15 cellular contexts compared by ENCODE assay signal in the genomic region with DNA sequence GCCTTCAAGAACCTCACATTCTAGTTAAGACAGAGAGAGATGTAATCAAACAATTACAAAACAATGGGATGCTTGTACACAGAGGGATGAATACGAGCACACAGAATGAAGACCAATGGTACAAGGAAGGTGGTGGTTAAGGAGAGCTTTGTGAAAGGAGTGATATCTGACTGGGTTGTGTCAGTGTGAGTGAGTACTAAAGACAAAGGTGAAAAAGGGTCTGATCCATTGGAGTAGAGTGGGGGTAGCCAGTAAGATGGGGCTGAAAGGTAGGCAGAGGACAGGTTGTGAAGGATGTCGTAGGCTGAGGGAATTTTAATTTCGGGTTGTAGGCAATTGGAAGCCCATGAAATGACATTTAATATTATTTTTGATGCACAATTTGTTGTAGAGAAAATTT. TPM values are rescaled to one million over a fixed set of nuclear protein-coding genes. Genes with fewer than 3 reads are reported as not detected.
DNase-seq lines count a peak whose midpoint lies in the region; ATAC-seq and TF ChIP-seq lines count a peak whose summit lies in the region.
"Had no signal": no experiment of that assay in that cellular context is flagged by ENCODE, and none has a peak within 500 bp of the region (broad histone marks: within the 10 kb centered on the region; RNA-seq: fewer than 3 reads in every experiment).

No MANE protein-coding gene starts in this region.

- H3K36me3 ChIP-seq in GM23338 (ENCODE audit: insufficient read depth): peaks cover 15% of the 10 kb centered on the region; the same call in 1 of the 2 replicates
- peaks cover 56% of the 10 kb centered on the region for H3K36me3 ChIP-seq in mesodermal cell (ENCODE audit: control insufficient read depth, insufficient read depth, low read length)

- H3K27me3 Mint-ChIP-seq in GM23338 (ENCODE audit: insufficient read depth, low read depth, poor library complexity): peaks cover 1% of the 10 kb centered on the region
- H3K27me3 Mint-ChIP-seq in WTC11 (ENCODE audit: low read depth): no peaks in the 10 kb centered on the region
- peaks cover 2% of the 10 kb centered on the region for H3K27me3 Mint-ChIP-seq in endothelial cell (ENCODE audit: unreplicated experiment)
- H3K27me3 Mint-ChIP-seq in activated CD8-positive, alpha-beta T cell treated with anti-CD3 and anti-CD28 coated beads for 36 hours: no peaks in the 10 kb centered on the region
- H3K27me3 Mint-ChIP-seq: B cell; CD4-positive, alpha-beta T cell had no signal

- POLR2A ChIA-PET in WTC11 (lab: Charles Lee): interaction anchor here (1.3 kb wide), 1 partner anchor 78 kb away, joined by 3 read pairs; no protein-coding TSS in a partner anchor
- POLR2A ChIA-PET in activated CD8-positive, alpha-beta T cell treated with anti-CD3 and anti-CD28 coated beads for 36 hours (lab: Charles Lee): interaction anchor here (1.3 kb wide), 1 partner anchor 10 kb away, joined by 6 read pairs; a partner anchor contains a TSS

- H3K4me1 Mint-ChIP-seq in GM23338: peaks cover 29% of the 10 kb centered on the region
- peaks cover 42% of the 10 kb centered on the region for H3K4me1 Mint-ChIP-seq in WTC11
- peaks cover 51% of the 10 kb centered on the region for H3K4me1 Mint-ChIP-seq in endothelial cell (ENCODE audit: unreplicated experiment)
- peaks cover 11% of the 10 kb centered on the region for H3K4me1 Mint-ChIP-seq in activated CD8-positive, alpha-beta T cell treated with anti-CD3 and anti-CD28 coated beads for 36 hours (ENCODE audit: low read depth)

- peaks cover 52% of the 10 kb centered on the region for H3K4me1 ChIP-seq in GM23338 (ENCODE audit: insufficient read depth)
- H3K4me1 ChIP-seq in mesodermal cell (ENCODE audit: control insufficient read depth, insufficient read depth, low read length, poor library complexity, severe bottlenecking): peaks cover 8% of the 10 kb centered on the region

- H3K27ac Mint-ChIP-seq in GM23338: no peak overlapping the region
- peak overlapping the region; percentile 70 for H3K27ac Mint-ChIP-seq in WTC11
- peak overlapping the region; percentile 89 for H3K27ac Mint-ChIP-seq in endothelial cell (ENCODE audit: unreplicated experiment)
- H3K27ac Mint-ChIP-seq in activated CD8-positive, alpha-beta T cell treated with anti-CD3 and anti-CD28 coated beads for 36 hours: no peak overlapping the region
- H3K27ac Mint-ChIP-seq: B cell; CD4-positive, alpha-beta T cell had no signal

- H2AFZ ChIP-seq in GM23338: no peak overlapping the region
- H2AFZ ChIP-seq: GM23248 had no signal

- intact Hi-C loops in activated CD8-positive, alpha-beta T cell treated with anti-CD3 and anti-CD28 coated beads for 36 hours (cut with micrococcal nuclease): no loop called here

- no peaks in the 10 kb centered on the region for H3K9me2 ChIP-seq in GM23338 (ENCODE audit: insufficient read depth)

- peaks cover 12% of the 10 kb centered on the region for H3K79me2 ChIP-seq in GM23338 (replicated peaks; ENCODE audit: insufficient read depth)

- H3K27me3 ChIP-seq in GM23338 (ENCODE audit: insufficient read depth): no peaks in the 10 kb centered on the region

- H3K9me3 Mint-ChIP-seq in GM23338 (no peaks in the 10 kb centered on the region), WTC11 (no peaks in the 10 kb centered on the region), endothelial cell (ENCODE audit: unreplicated experiment) (no peaks in the 10 kb centered on the region)
- H3K9me3 Mint-ChIP-seq in activated CD8-positive, alpha-beta T cell treated with anti-CD3 and anti-CD28 coated beads for 36 hours: no peaks in the 10 kb centered on the region
- H3K9me3 Mint-ChIP-seq: CD4-positive, alpha-beta T cell; H9 had no signal

- no peak for DNase-seq in GM23338 (ENCODE audit: low spot score)
- no peak for DNase-seq in WTC11 (ENCODE audit: low spot score)
- no peak for DNase-seq in endothelial cell (ENCODE audit: low spot score)
- no peak for DNase-seq in NAMALWA (ENCODE audit: low spot score)
- DNase-seq in activated CD8-positive, alpha-beta T cell treated with anti-CD3 and anti-CD28 coated beads for 36 hours: no peak
- DNase-seq in NCI-H1105 treated with DMSO at 0.1 percent for 48 hours (lab: John Stamatoyannopoulos, UW): no peak
- DNase-seq: C1 segment of cervical spinal cord; Calu3; CD4-positive, alpha-beta T cell; DMS 273 treated with DMSO at 0.1 percent for 48 hours; DMS79; GM23248; H9 had no signal

- H3K4me3 Mint-ChIP-seq in GM23338 (no peak overlapping the region), WTC11 (no peak overlapping the region), endothelial cell (ENCODE audit: unreplicated experiment) (no peak overlapping the region)
- no peak overlapping the region for H3K4me3 Mint-ChIP-seq in activated CD8-positive, alpha-beta T cell treated with anti-CD3 and anti-CD28 coated beads for 36 hours
- H3K4me3 Mint-ChIP-seq: B cell; CD4-positive, alpha-beta T cell; H9 had no signal

- peak overlapping the region; percentile 65 for H3K4me2 ChIP-seq in GM23338

- H3K4me3 ChIP-seq in GM23338 (no peak overlapping the region), mesodermal cell (ENCODE audit: extremely low read depth, insufficient read depth, low read length, poor library complexity, severe bottlenecking) (no peak overlapping the region)
- H3K4me3 ChIP-seq: GM23248 had no signal

- no peak for TF ChIP-seq CTCF in GM23338 (conservative IDR thresholded peaks at IDR 0.05; ENCODE audit: low read depth in 2 of 2)
- TF ChIP-seq CTCF in WTC11 (IDR thresholded peaks at IDR 0.05): no peak
- no peak for TF ChIP-seq CTCF in endothelial cell (IDR thresholded peaks at IDR 0.05; ENCODE audit: unreplicated experiment)
- TF ChIP-seq CTCF in activated CD8-positive, alpha-beta T cell treated with anti-CD3 and anti-CD28 coated beads for 36 hours (IDR thresholded peaks at IDR 0.05): no peak

- H3K36me3 Mint-ChIP-seq in GM23338 (ENCODE audit: low read depth) (peaks cover 26% of the 10 kb centered on the region), WTC11 (peaks cover 21% of the 10 kb centered on the region), endothelial cell (ENCODE audit: low read depth, unreplicated experiment) (peaks cover 34% of the 10 kb centered on the region)
- peaks cover 38% of the 10 kb centered on the region for H3K36me3 Mint-ChIP-seq in activated CD8-positive, alpha-beta T cell treated with anti-CD3 and anti-CD28 coated beads for 36 hours (ENCODE audit: low read depth)

- no peaks in the 10 kb centered on the region for H3K9me3 ChIP-seq in mesodermal cell (ENCODE audit: control insufficient read depth, low read length)

- CTCF ChIA-PET in WTC11 (lab: Charles Lee): interaction anchor here (1.4 kb wide), 1 partner anchor 96 kb away, joined by 9 read pairs; no protein-coding TSS in a partner anchor
- CTCF ChIA-PET in activated CD8-positive, alpha-beta T cell treated with anti-CD3 and anti-CD28 coated beads for 36 hours (lab: Charles Lee): no interaction called here

- H3F3A ChIP-seq in GM23338 (replicated peaks; ENCODE audit: low read depth): no peaks in the 10 kb centered on the region; the same call in 1 of the 2 replicates

- H3K27ac ChIP-seq in GM23338 (ENCODE audit: low read depth) (peak overlapping the region; percentile 79), mesodermal cell (ENCODE audit: low read depth, low read length, severe bottlenecking) (peak overlapping the region; percentile 80)
- H3K27ac ChIP-seq: GM23248 had no signal

- no peaks in the 10 kb centered on the region for H4K20me1 ChIP-seq in GM23338 (replicated peaks; ENCODE audit: insufficient read depth)

- 92 to 100% methylated on average over 1 to 2 of the region's 3 CpGs for WGBS in mesodermal cell (ENCODE audit: insufficient coverage in 2 of 2), 2 experiments

- ATAC-seq in GM23338: no peak; the same call in 2 of the 3 replicates
- peak; percentile 25; the same call in 1 of the 2 replicates for ATAC-seq in WTC11
- ATAC-seq in activated CD8-positive, alpha-beta T cell treated with anti-CD3 and anti-CD28 coated beads for 36 hours: no peak

TF ChIP-seq in GM23338, 12 proteins besides CTCF, POLR2A, EP300 and RAD21 (continues in another document):
- no peak for TF ChIP-seq EZH2phosphoT487 (IDR thresholded peaks at IDR 0.05; ENCODE audit: unreplicated experiment)

RNA-seq across cellular contexts. Expression of a gene that starts 9.9 kb away (rescaled TPM):
- 9.3 and 9.9 TPM in 2 replicates for total RNA-seq in GM23338 (2014; rRNA removed; shearing (Covaris generic))
- 23.2 and 25.5 TPM in 2 replicates for polyA plus RNA-seq in GM23338 (2016; fragmentation: Nextera tagmentation; extraction: Ambion mirVana)
- total RNA-seq in WTC11 (2021) (11.4 to 14.3 TPM (median 13.1 TPM) in 3 replicates), endothelial cell (ENCODE audit: unreplicated experiment) (22.2 TPM)
- 24.0 TPM for polyA plus RNA-seq in mesodermal cell (2013, experiment 1 of 2)
- 22.6 TPM for polyA plus RNA-seq in mesodermal cell (2013, experiment 2 of 2)
- 10 to 100 TPM; 24.3 to 28.6 TPM for total RNA-seq in activated CD8-positive, alpha-beta T cell treated with anti-CD3 and anti-CD28 coated beads for 36 hours

RNA-seq across cellular contexts. Expression of a gene that starts 9.9 kb away (rescaled TPM):
- 31.5 and 32.7 TPM in 2 replicates for total RNA-seq in GM23338 (2014; rRNA removed; shearing (Covaris generic))
- 25.1 and 27.8 TPM in 2 replicates for polyA plus RNA-seq in GM23338 (2016; fragmentation: Nextera tagmentation; extraction: Ambion mirVana)
- total RNA-seq in WTC11 (2021) (36.1 to 42.3 TPM (median 38.8 TPM) in 3 replicates), endothelial cell (ENCODE audit: unreplicated experiment) (40.3 TPM)
- 30.1 TPM for polyA plus RNA-seq in mesodermal cell (2013, experiment 1 of 2)
- polyA plus RNA-seq in mesodermal cell (2013, experiment 2 of 2): 29.4 TPM
- 10 to 100 TPM; 69.8 to 76.0 TPM for total RNA-seq in activated CD8-positive, alpha-beta T cell treated with anti-CD3 and anti-CD28 coated beads for 36 hours

RNA-seq across cellular contexts. Expression of a gene that starts 26.0 kb away (rescaled TPM):
- total RNA-seq in GM23338 (2014; rRNA removed; shearing (Covaris generic)): 1.0 and 1.3 TPM in 2 replicates
- polyA plus RNA-seq in GM23338 (2016; fragmentation: Nextera tagmentation; extraction: Ambion mirVana): 1.2 and 1.3 TPM in 2 replicates
- total RNA-seq in WTC11 (2021) (0.71 to 1.5 TPM (median 1.5 TPM) in 3 replicates), endothelial cell (ENCODE audit: unreplicated experiment) (6.0 TPM)
- polyA plus RNA-seq in mesodermal cell (2013, experiment 1 of 2): 0.33 TPM
- polyA plus RNA-seq in mesodermal cell (2013, experiment 2 of 2): 0.25 TPM
- under 1 TPM; 0.07 to 0.22 TPM for total RNA-seq in activated CD8-positive, alpha-beta T cell treated with anti-CD3 and anti-CD28 coated beads for 36 hours
- total RNA-seq: B cell; CD4-positive, alpha-beta T cell; GM23248 had no signal
- polyA plus RNA-seq: GM23248 had no signal

Comparison
In these comparisons a context has a peak if more than half of its experiments do, and no peak if none do; other contexts are left out.
1. H3K27ac Mint-ChIP-seq: peak in WTC11 (single experiment) and endothelial cell (single experiment); none in GM23338 (single experiment) and activated CD8-positive, alpha-beta T cell treated with anti-CD3 and anti-CD28 coated beads for 36 hours (single experiment).